In the genomic region with DNA sequence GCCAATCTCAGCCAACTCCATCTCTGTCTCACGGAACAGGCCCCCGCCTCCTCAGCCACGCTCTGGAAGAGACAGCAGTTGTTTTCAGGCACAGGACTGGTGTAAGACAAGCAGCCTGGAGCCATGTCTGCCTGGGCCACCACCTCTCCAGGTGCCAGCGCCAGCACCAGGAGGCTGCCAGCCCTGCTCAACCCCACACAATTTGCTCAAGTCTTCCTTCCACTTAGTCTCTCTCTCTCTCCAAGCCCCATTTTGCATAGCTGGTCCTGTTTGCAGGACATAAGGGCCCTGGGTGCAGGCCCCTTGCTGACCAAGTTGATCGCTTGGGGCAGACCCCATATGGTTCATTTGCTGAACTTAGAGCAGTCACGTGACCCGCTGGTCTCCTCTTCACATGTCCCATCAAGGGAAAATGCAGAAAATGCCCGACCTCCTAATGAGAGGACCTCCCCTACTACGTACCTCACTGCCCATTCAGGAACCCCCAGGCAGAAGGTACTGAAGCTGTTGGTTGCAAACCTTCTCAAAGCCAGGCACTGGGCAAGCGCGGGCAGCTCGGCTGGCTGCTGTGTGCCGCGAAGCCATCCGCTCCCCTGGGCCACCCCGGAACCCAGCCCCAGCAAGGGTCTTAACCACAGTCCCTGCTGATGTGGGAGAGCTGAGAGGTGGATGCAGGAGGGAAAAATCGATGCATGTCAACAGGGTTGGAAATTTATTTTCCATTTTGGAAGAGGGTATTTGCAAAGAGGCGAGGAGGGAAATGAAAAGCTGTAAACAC, we compare ENCODE assay signal across 21 cellular contexts. TPM values are rescaled to one million over a fixed set of nuclear protein-coding genes. Genes with fewer than 3 reads are reported as not detected.
DNase-seq lines count a peak whose midpoint lies in the region; ATAC-seq, FAIRE-seq and TF ChIP-seq lines count a peak whose summit lies in the region.
"Had no signal": no experiment of that assay in that cellular context is flagged by ENCODE, and none has a peak within 500 bp of the region (broad histone marks: within the 10 kb centered on the region; RNA-seq: fewer than 3 reads in every experiment).

No MANE protein-coding gene starts in this region.

- H3K9me3 Mint-ChIP-seq in activated CD4-positive, alpha-beta T cell treated with anti-CD3 and anti-CD28 coated beads, Interleukin-2, amount 10 ng/mL, durations not matched to agents 7 days and 5 days = no peaks in the 10 kb centered on the region
- H3K9me3 Mint-ChIP-seq: CD8-positive, alpha-beta T cell had no signal

- H3K9ac ChIP-seq in GM12878 (ENCODE audit: control insufficient read depth, insufficient read depth, low read length) (no peak overlapping the region), mesenchymal stem cell (ENCODE audit: low read length) (no peak overlapping the region)
- H3K9ac ChIP-seq: BLaER1 treated with 17β-estradiol and CSF1 and Interleukin-3, amounts not matched to agents 10 nM and 100 nM had no signal

- peak overlapping the region; percentile 20 to 37 for H2BK12ac ChIP-seq in mesenchymal stem cell (ENCODE audit: low read length in 2 of 2)

- in situ Hi-C loops in Panc1 (cut with HindIII; ENCODE audit: low pct_unique_long_range_greater_than_20kb, low sequenced_read_pairs) = no loop called here
- in situ Hi-C loops in GM12878 (cut with MboI) = no loop called here

- H3K4me1 ChIP-seq in Panc1 (ENCODE audit: control insufficient read depth, insufficient read depth, low read length) (peaks cover 27% of the 10 kb centered on the region), GM12878 (ENCODE audit: control insufficient read depth, insufficient read depth, low read length) (no peaks in the 10 kb centered on the region), mesenchymal stem cell (ENCODE audit: control insufficient read depth, insufficient read depth, low read depth, low read length) (peaks cover 3% of the 10 kb centered on the region)

- no peak overlapping the region for H4K91ac ChIP-seq in mesenchymal stem cell (ENCODE audit: low read length)

- H2BK5ac ChIP-seq in mesenchymal stem cell (ENCODE audit: low read depth, low read length, poor library complexity, severe bottlenecking) = no peak overlapping the region

- TF ChIP-seq CTCF in Panc1 (IDR thresholded peaks at IDR 0.05) = no peak
- no peak for TF ChIP-seq CTCF in GM12878 (IDR thresholded peaks at IDR 0.05 in 2 of 3, conservative IDR thresholded peaks at IDR 0.05 in 1 of 3; ENCODE audit: control insufficient read depth in 2 of 3, extremely low read depth in 1 of 3, insufficient read depth in 1 of 3, low read depth in 3 of 3, low read length in 3 of 3)

- H3K27ac ChIP-seq in Panc1 (ENCODE audit: low read length) = peak overlapping the region; percentile 24; the same call in 1 of the 2 replicates
- no peak overlapping the region for H3K27ac ChIP-seq in GM12878 (ENCODE audit: control insufficient read depth, insufficient read depth)
- H3K27ac ChIP-seq in mesenchymal stem cell (ENCODE audit: low read length, poor library complexity, severe bottlenecking) = no peak overlapping the region
- H3K27ac ChIP-seq: BLaER1 treated with 17β-estradiol and CSF1 and Interleukin-3, amounts not matched to agents 10 nM and 100 nM had no signal

- no peak for TF ChIP-seq POLR2A in GM12878 (IDR thresholded peaks at IDR 0.05; ENCODE audit: low read depth, low read length)

- no peaks in the 10 kb centered on the region for H3K36me3 Mint-ChIP-seq in activated CD4-positive, alpha-beta T cell treated with anti-CD3 and anti-CD28 coated beads, Interleukin-2, amount 10 ng/mL, durations not matched to agents 7 days and 5 days (ENCODE audit: low read depth)

- no peak overlapping the region for H3K18ac ChIP-seq in mesenchymal stem cell (ENCODE audit: low read depth in 1 of 2, low read length in 2 of 2)

- no peak overlapping the region for H3K27ac Mint-ChIP-seq in activated CD4-positive, alpha-beta T cell treated with anti-CD3 and anti-CD28 coated beads, Interleukin-2, amount 10 ng/mL, durations not matched to agents 7 days and 5 days
- H3K27ac Mint-ChIP-seq: CD8-positive, alpha-beta T cell had no signal

- H2AFZ ChIP-seq in GM12878 (ENCODE audit: control insufficient read depth, low read depth, low read length) (no peak overlapping the region), mesenchymal stem cell (ENCODE audit: low read depth, low read length) (no peak overlapping the region)

- H3K23ac ChIP-seq in mesenchymal stem cell (ENCODE audit: low read length in 2 of 2) = no peak overlapping the region

- peak overlapping the region in 1 of 2 experiments; percentile 28 for H3K14ac ChIP-seq in mesenchymal stem cell (ENCODE audit: low read length in 2 of 2)

- WGBS in GM12878 (ENCODE audit: insufficient coverage, insufficient replicate concordance, low lambda C conversion rate, missing lambda C conversion rate) = 62% methylated on average over 18 of the region's 18 CpGs
- 95% methylated on average over 18 of the region's 18 CpGs for WGBS in mesenchymal stem cell

- peak overlapping the region; percentile 13 for H2BK15ac ChIP-seq in mesenchymal stem cell (ENCODE audit: low read depth, poor library complexity, severe bottlenecking)

- intact Hi-C loops in Panc1 (cut with micrococcal nuclease; ENCODE audit: unreplicated experiment) (no loop called here), GM12878 (cut with micrococcal nuclease; ENCODE audit: unreplicated experiment) (loop anchor here (5.0 kb wide), 1 partner anchor 663 kb away; no protein-coding TSS in a partner anchor)

- no peak overlapping the region for H3K4me3 Mint-ChIP-seq in activated CD4-positive, alpha-beta T cell treated with anti-CD3 and anti-CD28 coated beads, Interleukin-2, amount 10 ng/mL, durations not matched to agents 7 days and 5 days
- H3K4me3 Mint-ChIP-seq: CD8-positive, alpha-beta T cell had no signal

- RAD21 ChIA-PET in GM12878 (lab: Charles Lee; ENCODE audit: unreplicated experiment) = no interaction called here

- no peak overlapping the region for H4K8ac ChIP-seq in mesenchymal stem cell (ENCODE audit: low read length)

- SMC1A ChIA-PET in GM12878 (lab: Charles Lee; ENCODE audit: uncharacterized antibody, unreplicated experiment) = interaction anchor here (1.0 kb wide), 1 partner anchor 664 kb away, joined by 4 read pairs; no protein-coding TSS in a partner anchor

- no peak for FAIRE-seq in GM12878 (lab: Jason Lieb, UNC)

- H2AK5ac ChIP-seq in mesenchymal stem cell (ENCODE audit: low read length, severe bottlenecking) = no peak overlapping the region

- BruUV-seq in Panc1 (replicated peaks; lab: Mats Ljungman, UMichigan) (no TSS peak), GM12878 (replicated peaks; lab: Mats Ljungman, UMichigan) (no TSS peak)

- no peak overlapping the region for H3K4ac ChIP-seq in mesenchymal stem cell (ENCODE audit: low read depth in 1 of 2, low read length in 2 of 2)

- H3K4me3 ChIP-seq in Panc1 (ENCODE audit: low read depth in 2 of 2, low read length in 2 of 2) (no peak overlapping the region), GM12878 (no peak overlapping the region), mesenchymal stem cell (ENCODE audit: insufficient read depth in 1 of 2, low read depth in 1 of 2, low read length in 2 of 2) (no peak overlapping the region)
- H3K4me3 ChIP-seq: BLaER1 treated with 17β-estradiol and CSF1 and Interleukin-3, amounts not matched to agents 10 nM and 100 nM had no signal

- no peaks in the 10 kb centered on the region for H3K36me3 ChIP-seq in Panc1 (ENCODE audit: control insufficient read depth, insufficient read depth, low read length)
- H3K36me3 ChIP-seq in GM12878 (ENCODE audit: control insufficient read depth in 2 of 2, insufficient read depth in 2 of 2, low read length in 1 of 2) = no peaks in the 10 kb centered on the region
- H3K36me3 ChIP-seq in mesenchymal stem cell (ENCODE audit: control insufficient read depth in 1 of 2, insufficient read depth in 2 of 2, low read depth in 1 of 2, low read length in 2 of 2) = peaks cover 0 to 11% of the 10 kb centered on the region in 2 experiments
- H3K36me3 ChIP-seq: BLaER1 treated with 17β-estradiol and CSF1 and Interleukin-3, amounts not matched to agents 10 nM and 100 nM had no signal

- POLR2A ChIA-PET in Panc1 (lab: Charles Lee) (no interaction called here), GM12878 (lab: Charles Lee) (no interaction called here)
- POLR2A ChIA-PET in activated CD4-positive, alpha-beta T cell treated with anti-CD3 and anti-CD28 coated beads, Interleukin-2, amount 10 ng/mL, durations not matched to agents 7 days and 5 days (lab: Charles Lee) = interaction anchor here (0.7 kb wide), 1 partner anchor 1106 kb away, joined by 4 read pairs; no protein-coding TSS in a partner anchor

- H3K27me3 ChIP-seq in Panc1 (ENCODE audit: control insufficient read depth, insufficient read depth, low read length) = no peaks in the 10 kb centered on the region
- no peaks in the 10 kb centered on the region for H3K27me3 ChIP-seq in GM12878 (replicated peaks in 1 of 2; ENCODE audit: control insufficient read depth in 2 of 2, insufficient read depth in 2 of 2, low read length in 1 of 2)
- no peaks in the 10 kb centered on the region for H3K27me3 ChIP-seq in mesenchymal stem cell (ENCODE audit: control insufficient read depth in 1 of 2, insufficient read depth in 1 of 2, low read length in 2 of 2)
- H3K27me3 ChIP-seq: BLaER1 treated with 17β-estradiol and CSF1 and Interleukin-3, amounts not matched to agents 10 nM and 100 nM had no signal

- no peak overlapping the region for H3K4me2 ChIP-seq in GM12878 (ENCODE audit: control insufficient read depth, insufficient read depth)
- H3K4me2 ChIP-seq in mesenchymal stem cell (ENCODE audit: low read length, poor library complexity, severe bottlenecking) = no peak overlapping the region
- H3K4me2 ChIP-seq: BLaER1 treated with 17β-estradiol and CSF1 and Interleukin-3, amounts not matched to agents 10 nM and 100 nM had no signal

- no peaks in the 10 kb centered on the region for H3K27me3 Mint-ChIP-seq in activated CD4-positive, alpha-beta T cell treated with anti-CD3 and anti-CD28 coated beads, Interleukin-2, amount 10 ng/mL, durations not matched to agents 7 days and 5 days

- ATAC-seq in Panc1 = peak; percentile 20; the same call in 1 of the 2 replicates
- ATAC-seq in GM12878 = no peak
- ATAC-seq in GM18873 (IDR thresholded peaks at IDR 0.05; ENCODE audit: low FRiP score, unreplicated experiment) = no peak
- ATAC-seq: CD8-positive, alpha-beta T cell had no signal

- no peaks in the 10 kb centered on the region for H3K79me2 ChIP-seq in GM12878 (ENCODE audit: control insufficient read depth, insufficient read depth, low read length)

- no peak overlapping the region for H2BK120ac ChIP-seq in mesenchymal stem cell (ENCODE audit: low read depth, low read length)

- DNase-seq in Panc1 (ENCODE audit: low read depth, low spot score) (no peak), GM12878 (ENCODE audit: low read depth, low spot score) (no peak), mesenchymal stem cell (no peak), retina (peak; percentile 48), NCI-H1930 (lab: John Stamatoyannopoulos, UW) (no peak), NCI-H2227 (lab: John Stamatoyannopoulos, UW; ENCODE audit: unreplicated experiment) (no peak)
- DNase-seq in activated CD4-positive, alpha-beta T cell treated with anti-CD3 and anti-CD28 coated beads, Interleukin-2, amount 10 ng/mL, durations not matched to agents 7 days and 5 days = no peak
- DNase-seq: Calu3; CD8-positive, alpha-beta T cell; DMS79; H7; KG1; NCI-H1694 treated with DMSO at 0.1 percent for 48 hours; NCI-H2107; NCI-H2227 treated with DMSO at 0.1 percent for 48 hours; NCI-H510A treated with DMSO at 0.1 percent for 48 hours; NCI-H774; SHP77 treated with DMSO at 0.1 percent for 48 hours had no signal

- no peak for TF ChIP-seq EP300 in GM12878 (IDR thresholded peaks at IDR 0.05; ENCODE audit: borderline replicate concordance in 1 of 2, control insufficient read depth in 1 of 2, low read depth in 2 of 2, low read length in 2 of 2)

- H3K9me3 ChIP-seq in Panc1 (ENCODE audit: control insufficient read depth, insufficient read depth, low read depth, low read length) (no peaks in the 10 kb centered on the region), GM12878 (replicated peaks; ENCODE audit: control insufficient read depth, insufficient read depth, low read length) (no peaks in the 10 kb centered on the region), mesenchymal stem cell (ENCODE audit: control insufficient read depth, low read length) (no peaks in the 10 kb centered on the region)
- H3K9me3 ChIP-seq: BLaER1 treated with 17β-estradiol and CSF1 and Interleukin-3, amounts not matched to agents 10 nM and 100 nM had no signal

- peaks cover 1% of the 10 kb centered on the region for H3K4me1 Mint-ChIP-seq in activated CD4-positive, alpha-beta T cell treated with anti-CD3 and anti-CD28 coated beads, Interleukin-2, amount 10 ng/mL, durations not matched to agents 7 days and 5 days

- CTCF ChIA-PET in Panc1 (lab: Charles Lee) = no interaction called here
- CTCF ChIA-PET in GM12878 (lab: Yijun Ruan, JAX) = interaction anchor here (0.8 kb wide), 1 partner anchor 9 kb away, joined by 3 read pairs; no protein-coding TSS in a partner anchor
- CTCF ChIA-PET in activated CD4-positive, alpha-beta T cell treated with anti-CD3 and anti-CD28 coated beads, Interleukin-2, amount 10 ng/mL, durations not matched to agents 7 days and 5 days (lab: Charles Lee) = no interaction called here

- no peaks in the 10 kb centered on the region for H4K20me1 ChIP-seq in GM12878 (ENCODE audit: control insufficient read depth, insufficient read depth)

- no peaks in the 10 kb centered on the region for H3K79me1 ChIP-seq in mesenchymal stem cell (replicated peaks; ENCODE audit: low read length, poor library complexity, severe bottlenecking)

- no peak for TF ChIP-seq RAD21 in GM12878 (IDR thresholded peaks at IDR 0.05; ENCODE audit: insufficient read depth, low read depth, low read length)

RNA-seq across cellular contexts. Expression of a gene that starts 14.4 kb away (rescaled TPM):
- total RNA-seq in Panc1 (2021; ENCODE audit: unreplicated experiment) (35.6 TPM), GM12878 (2014; rRNA removed) (not detected in 2 replicates), GM12878 (2014; rRNA removed; fragmentation: Illumina TruSeq; extraction: Trizol) (not detected in 2 replicates), GM12878 (2021) (0.11 and 0.13 TPM in 2 replicates)
- 30.7 TPM for polyA plus RNA-seq in Panc1 (2012; ENCODE audit: insufficient read length)
- not detected in 2 replicates for total RNA-seq in GM12878 (2013; cell fraction: nucleolus; rRNA removed)
- polyA plus RNA-seq in GM12878 (2011; ENCODE audit: low read depth) = not detected
- polyA plus RNA-seq in GM12878 (2011; rRNA removed) (not detected in 2 replicates), GM12878 (2014; fragmentation: Illumina TruSeq; extraction: Trizol) (not detected in 2 replicates), GM12878 (2014; fragmentation: Nextera tagmentation; extraction: Ambion mirVana) (not detected), GM12878 (2014; rRNA removed) (not detected in 2 replicates), GM12878 (2016; fragmentation: Nextera tagmentation; extraction: Ambion mirVana) (not detected)
- not detected in 2 replicates for polyA plus RNA-seq in GM12878 (2011; cell fraction: cytosol; rRNA removed)
- not detected in 2 replicates for polyA plus RNA-seq in GM12878 (2011; cell fraction: nucleus; rRNA removed)
- not detected in 2 replicates for polyA plus RNA-seq in GM12878 (2012)
- not detected in 2 replicates for polyA minus RNA-seq in GM12878 (2011; rRNA and poly(A)+ RNA removed)
- not detected in 2 replicates for polyA minus RNA-seq in GM12878 (2011; cell fraction: cytosol; rRNA and poly(A)+ RNA removed)
- polyA minus RNA-seq in GM12878 (2011; cell fraction: nucleus; rRNA and poly(A)+ RNA removed) = not detected in 2 replicates
- 118 TPM for polyA plus RNA-seq in mesenchymal stem cell (2013, experiment 1 of 2)
- 123 TPM for polyA plus RNA-seq in mesenchymal stem cell (2013, experiment 2 of 2)
- not detected for total RNA-seq in activated CD4-positive, alpha-beta T cell treated with anti-CD3 and anti-CD28 coated beads, Interleukin-2, amount 10 ng/mL, durations not matched to agents 7 days and 5 days
- total RNA-seq: CD8-positive, alpha-beta T cell; H7; OCI-LY7 had no signal

Comparison
In these comparisons a context has a peak if more than half of its experiments do, and no peak if none do; other contexts are left out.
1. RNA of a gene that starts 14.4 kb away (total RNA-seq): 35.6 TPM in Panc1 (single experiment); 0.11 to 0.13 TPM in GM12878 and not detected in activated CD4-positive, alpha-beta T cell treated with anti-CD3 and anti-CD28 coated beads, Interleukin-2, amount 10 ng/mL, durations not matched to agents 7 days and 5 days; every median in the first group is over 10 times any median in the second.